18 cellular contexts compared by ENCODE assay signal in genomic region chr2:30332791-30333453, GRCh38.
DNase-seq lines count a peak whose midpoint lies in the region; ATAC-seq, FAIRE-seq and TF ChIP-seq lines count a peak whose summit lies in the region.
"Had no signal": no experiment of that assay in that cellular context is flagged by ENCODE, and none has a peak within 500 bp of the region (broad histone marks: within the 10 kb centered on the region; RNA-seq: fewer than 3 reads in every experiment).

No MANE protein-coding gene starts in this region.

- 15% methylated on average over 4 of the region's 4 CpGs for WGBS in K562 (ENCODE audit: insufficient coverage, low coverage, missing lambda C conversion rate)

- H3K4me3 ChIP-seq in K562 (no peak overlapping the region), SJCRH30 (no peak overlapping the region)
- H3K4me3 ChIP-seq: dorsolateral prefrontal cortex, skin epidermis had no signal

- H3K9ac ChIP-seq in K562 (ENCODE audit: insufficient read depth in 1 of 2, low read depth in 2 of 2, low read length in 2 of 2) = no peak overlapping the region

- H3K27ac ChIP-seq in K562 (ENCODE audit: extremely low read depth, low read depth, low read length) (no peak overlapping the region), SJCRH30 (no peak overlapping the region)
- H3K27ac ChIP-seq: dorsolateral prefrontal cortex, foreskin keratinocyte, RWPE1 had no signal

- H3K4me2 ChIP-seq in K562 (ENCODE audit: insufficient read depth, low read length) = no peak overlapping the region

- no peaks in the 10 kb centered on the region for H3K27me3 Mint-ChIP-seq in activated CD4-positive, alpha-beta T cell treated with anti-CD3 and anti-CD28 coated beads, Interleukin-2, amount 10 ng/mL, durations not matched to agents 7 days and 5 days

- FAIRE-seq in GM12892 (lab: Jason Lieb, UNC) = peak; percentile 57
- FAIRE-seq in K562 (lab: Jason Lieb, UNC) = no peak
- FAIRE-seq: H54, keratinocyte had no signal

- intact Hi-C loops in K562 (cut with micrococcal nuclease) (no loop called here), left ventricle myocardium superior (cut with micrococcal nuclease) (no loop called here)

- no peaks in the 10 kb centered on the region for H3K9me3 Mint-ChIP-seq in activated CD4-positive, alpha-beta T cell treated with anti-CD3 and anti-CD28 coated beads, Interleukin-2, amount 10 ng/mL, durations not matched to agents 7 days and 5 days

- H3K27ac Mint-ChIP-seq in activated CD4-positive, alpha-beta T cell treated with anti-CD3 and anti-CD28 coated beads, Interleukin-2, amount 10 ng/mL, durations not matched to agents 7 days and 5 days = peak overlapping the region; percentile 88

- H3K4me1 Mint-ChIP-seq in activated CD4-positive, alpha-beta T cell treated with anti-CD3 and anti-CD28 coated beads, Interleukin-2, amount 10 ng/mL, durations not matched to agents 7 days and 5 days = peaks cover 70% of the 10 kb centered on the region

- TF ChIP-seq POLR2A in GM12892 (IDR thresholded peaks at IDR 0.05; ENCODE audit: low read depth, low read length) (no peak), K562 (conservative IDR thresholded peaks at IDR 0.05) (no peak)

- in situ Hi-C loops in K562 (cut with MboI) = no loop called here

- H2AFZ ChIP-seq in K562 (ENCODE audit: low read depth, low read length) = 0 out of 2 replicates have a peak overlapping the region, but pooled peaks have one; percentile 15

- no peaks in the 10 kb centered on the region for H3K79me2 ChIP-seq in K562 (ENCODE audit: control insufficient read depth, insufficient read depth, low read length)

- H3K9me3 ChIP-seq in K562 (replicated peaks; ENCODE audit: control insufficient read depth, insufficient read depth, low read depth, low read length) = 0 out of 2 replicates have a peak, but pooled peaks cover 5% of the 10 kb centered on the region
- H3K9me3 ChIP-seq in SJCRH30 (replicated peaks) = no peaks in the 10 kb centered on the region

- no peak overlapping the region for H3K4me3 Mint-ChIP-seq in activated CD4-positive, alpha-beta T cell treated with anti-CD3 and anti-CD28 coated beads, Interleukin-2, amount 10 ng/mL, durations not matched to agents 7 days and 5 days
- H3K4me3 Mint-ChIP-seq: neural crest cell had no signal

- H3K27me3 ChIP-seq in K562 (ENCODE audit: control insufficient read depth in 2 of 2, insufficient read depth in 2 of 2, low read length in 2 of 2) (peaks cover 3 to 22% of the 10 kb centered on the region in 2 experiments; a peak in 3 of 5 replicates), SJCRH30 (no peaks in the 10 kb centered on the region)
- H3K27me3 ChIP-seq: foreskin keratinocyte had no signal

- H3K36me3 ChIP-seq in K562 (ENCODE audit: control insufficient read depth, insufficient read depth, low read length) (no peaks in the 10 kb centered on the region), SJCRH30 (no peaks in the 10 kb centered on the region)

- BruUV-seq in K562 (replicated peaks; lab: Mats Ljungman, UMichigan) = no TSS peak

- H3K4me1 ChIP-seq in K562 (replicated peaks in 1 of 2; ENCODE audit: control insufficient read depth in 2 of 2, insufficient read depth in 2 of 2, low read length in 2 of 2) (peaks cover 0 to 3% of the 10 kb centered on the region in 2 experiments; a peak in 2 of 5 replicates), SJCRH30 (peaks cover 14% of the 10 kb centered on the region)
- H3K4me1 ChIP-seq: foreskin keratinocyte had no signal

- H3K9me1 ChIP-seq in K562 (ENCODE audit: control insufficient read depth, insufficient read depth, low read length) = no peaks in the 10 kb centered on the region

- H4K20me1 ChIP-seq in K562 (replicated peaks; ENCODE audit: control insufficient read depth, insufficient read depth, low read length) = no peaks in the 10 kb centered on the region

- CTCF ChIA-PET in activated CD4-positive, alpha-beta T cell treated with anti-CD3 and anti-CD28 coated beads, Interleukin-2, amount 10 ng/mL, durations not matched to agents 7 days and 5 days (lab: Charles Lee) = no interaction called here
- CTCF ChIA-PET in K562 (lab: Yijun Ruan, JAX; ENCODE audit: low intra/inter-chr PET ratio) = no interaction called here

- no peak for TF ChIP-seq RAD21 in K562 (CRISPR knock-in tag; conservative IDR thresholded peaks at IDR 0.05 in 1 of 2, IDR thresholded peaks at IDR 0.05 in 1 of 2)

- no peak for TF ChIP-seq EP300 in K562 (IDR thresholded peaks at IDR 0.05; ENCODE audit: low read length)

- no peak for TF ChIP-seq CTCF in K562 (IDR thresholded peaks at IDR 0.05 in 2 of 3, conservative IDR thresholded peaks at IDR 0.05 in 1 of 3; ENCODE audit: insufficient read depth in 2 of 3, low read depth in 1 of 3, low read length in 3 of 3)

- H3K36me3 Mint-ChIP-seq in activated CD4-positive, alpha-beta T cell treated with anti-CD3 and anti-CD28 coated beads, Interleukin-2, amount 10 ng/mL, durations not matched to agents 7 days and 5 days (ENCODE audit: low read depth) = no peaks in the 10 kb centered on the region

- POLR2A ChIA-PET in activated CD4-positive, alpha-beta T cell treated with anti-CD3 and anti-CD28 coated beads, Interleukin-2, amount 10 ng/mL, durations not matched to agents 7 days and 5 days (lab: Charles Lee) = no interaction called here
- POLR2A ChIA-PET in K562 (lab: Yijun Ruan, JAX) = interaction anchor here (0.6 to 0.7 kb wide), 2 partner anchors 11 to 66 kb away, joined by 3 to 4 read pairs; no protein-coding TSS in a partner anchor

- ATAC-seq in K562 (no peak), GM19023 (IDR thresholded peaks at IDR 0.05; ENCODE audit: unreplicated experiment) (no peak), left ventricle myocardium superior (no peak)
- ATAC-seq: foreskin keratinocyte had no signal

- DNase-seq in GM12892 (ENCODE audit: insufficient read length) (no peak), K562 (ENCODE audit: extremely low read depth in 1 of 4, low spot score in 3 of 4) (no peak), GM03348 (ENCODE audit: low spot score) (no peak), SJCRH30 (no peak), left ventricle myocardium superior (no peak)
- DNase-seq in activated CD4-positive, alpha-beta T cell treated with anti-CD3 and anti-CD28 coated beads, Interleukin-2, amount 10 ng/mL, durations not matched to agents 7 days and 5 days = no peak
- peak; percentile 38 for DNase-seq in stimulated activated CD4-positive, alpha-beta T cell treated with anti-CD3 and anti-CD28 coated beads, Interleukin-4, amount 100 ng/mL, for 1 hour
- DNase-seq: COR-L47, dorsolateral prefrontal cortex, foreskin keratinocyte, NCI-H1417 treated with DMSO at 0.1 percent for 48 hours, NCI-H69 had no signal

TF ChIP-seq in K562, 482 proteins besides CTCF, POLR2A, EP300 and RAD21 (continues in another document):
- no peak for TF ChIP-seq ZBTB8A (IDR thresholded peaks at IDR 0.05; ENCODE audit: partially characterized antibody)
- no peak for TF ChIP-seq CREB3 (tag; conservative IDR thresholded peaks at IDR 0.05; ENCODE audit: low read depth)
- no peak for TF ChIP-seq ZNF124 (CRISPR knock-in tag; IDR thresholded peaks at IDR 0.05)
- TF ChIP-seq PTTG1 (tag; IDR thresholded peaks at IDR 0.05; ENCODE audit: low read depth) = no peak
- TF ChIP-seq PURB (CRISPR knock-in tag; IDR thresholded peaks at IDR 0.05; ENCODE audit: low read depth) = no peak
- TF ChIP-seq ZNF398 (CRISPR knock-in tag; IDR thresholded peaks at IDR 0.05) = no peak
- no peak for TF ChIP-seq THRB (CRISPR knock-in tag; conservative IDR thresholded peaks at IDR 0.05)
- TF ChIP-seq ATF6 (CRISPR knock-in tag; IDR thresholded peaks at IDR 0.05) = no peak
